ENCODE assay signal across 1 cellular context in the genomic region with DNA sequence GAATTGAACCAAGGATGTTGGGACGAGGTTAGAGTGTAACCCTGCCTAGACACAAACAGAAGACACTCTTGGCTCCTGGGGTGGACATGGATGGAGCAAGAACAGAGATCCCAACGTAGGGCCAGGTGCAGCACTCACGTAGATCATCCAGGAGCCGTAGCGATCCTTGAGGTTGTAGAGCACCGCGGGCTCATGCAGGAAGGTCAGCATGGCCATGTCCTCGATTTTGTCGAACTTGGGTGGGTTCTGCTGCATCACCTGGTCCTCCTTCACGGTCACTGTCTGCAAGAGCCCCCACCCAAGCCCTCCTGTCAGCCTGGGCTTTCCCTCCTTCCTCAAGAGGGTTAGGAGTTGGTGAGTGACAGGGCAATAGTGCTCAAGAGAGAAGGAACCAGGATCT.
TF ChIP-seq lines count a peak whose summit lies in the region.

No MANE protein-coding gene starts in this region.

TF ChIP-seq in HepG2, 621 proteins besides CTCF, POLR2A, EP300 and RAD21:
- TF ChIP-seq KAT2B (IDR thresholded peaks at IDR 0.05; ENCODE audit: borderline replicate concordance, low read depth, low read length) (no peak), ZBTB7A (CRISPR knock-in tag; IDR thresholded peaks at IDR 0.05) (0 out of 2 replicates have a peak, but pooled peaks have one; percentile 21), SOX5 (CRISPR knock-in tag; IDR thresholded peaks at IDR 0.05; ENCODE audit: borderline replicate concordance) (no peak)
